1 cellular context compared by ENCODE assay signal in genomic region chr19:51169283-51169918, GRCh38.
TF ChIP-seq lines count a peak whose summit lies in the region.

No MANE protein-coding gene starts in this region.

TF ChIP-seq in HepG2, 621 proteins besides CTCF, POLR2A, EP300 and RAD21:
- peak; percentile 55 for TF ChIP-seq STAG1 (CRISPR knock-in tag; IDR thresholded peaks at IDR 0.05)
- TF ChIP-seq SMC3 (IDR thresholded peaks at IDR 0.05; ENCODE audit: low read length), result peak; percentile 3; the same call in 1 of the 2 replicates
TF ChIP-seq in HepG2: peak in this region for 2; not testable (repeated sequence) for 619.
